Comparison of ENCODE assay signal across 17 cellular contexts in the genomic region with DNA sequence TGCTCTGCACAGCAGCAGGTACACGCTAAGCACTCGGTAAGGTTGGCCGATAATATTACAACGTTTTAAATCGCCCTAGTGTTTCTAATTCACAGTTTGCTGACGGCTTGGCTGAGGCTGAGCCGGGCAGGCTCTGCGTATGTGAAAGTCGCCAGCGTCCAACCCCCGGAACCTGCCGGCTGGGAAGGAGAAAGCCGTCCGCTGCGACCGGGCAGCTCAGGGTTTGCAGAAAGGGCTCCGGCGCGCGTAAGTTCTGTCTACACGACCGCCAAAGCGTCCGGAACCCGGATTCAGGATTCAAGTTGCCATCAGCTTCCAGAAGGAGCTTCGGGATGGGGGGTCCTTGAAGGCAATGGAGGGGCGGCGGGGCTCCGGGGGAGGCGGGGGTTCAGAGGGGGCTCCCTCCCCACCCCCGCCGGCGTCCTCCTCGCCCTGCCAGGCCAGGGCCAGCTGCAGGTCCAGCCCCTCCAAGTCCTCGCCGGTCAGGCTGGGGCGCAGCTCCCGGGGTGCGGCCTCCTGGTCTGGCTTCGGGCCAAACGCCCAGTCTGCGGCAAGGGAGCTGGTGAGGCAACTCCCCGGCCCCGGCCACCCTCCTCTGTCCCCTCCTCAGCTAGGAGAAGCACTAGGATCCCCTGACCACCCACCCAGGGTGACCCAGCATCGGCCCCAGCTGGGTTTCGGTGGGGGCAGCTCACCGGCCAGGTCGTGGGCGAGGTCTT. TPM values are rescaled to one million over a fixed set of nuclear protein-coding genes. Genes with fewer than 3 reads are reported as not detected.
DNase-seq lines count a peak whose midpoint lies in the region; ATAC-seq and TF ChIP-seq lines count a peak whose summit lies in the region.
"Had no signal": no experiment of that assay in that cellular context is flagged by ENCODE, and none has a peak within 500 bp of the region (broad histone marks: within the 10 kb centered on the region; RNA-seq: fewer than 3 reads in every experiment).

No MANE protein-coding gene starts in this region.

- peak overlapping the region; percentile 81 for H3K27ac ChIP-seq in duodenal mucosa (ENCODE audit: low read depth, low read length)
- H3K27ac ChIP-seq: right atrium auricular region had no signal

- H3K4me1 ChIP-seq in duodenal mucosa (ENCODE audit: control insufficient read depth in 1 of 2, insufficient read depth in 2 of 2, low read length in 2 of 2): peaks cover 16 to 24% of the 10 kb centered on the region in 2 donors
- H3K4me1 ChIP-seq: right atrium auricular region had no signal

- DNase-seq in AG20443 (ENCODE audit: low spot score): peak; percentile 57
- DNase-seq in H7: peak; percentile 58
- no peak for DNase-seq in NK-92 (lab: John Stamatoyannopoulos, UW; ENCODE audit: unreplicated experiment)
- no peak for DNase-seq in GM10266 (ENCODE audit: extremely low spot score)
- DNase-seq: activated CD4-positive, alpha-beta T cell treated with anti-CD3 and anti-CD28 coated beads, Interleukin-2, amount 10 ng/mL, durations not matched to agents 7 days and 5 days; activated naive CD4-positive, alpha-beta T cell treated with anti-CD3 and anti-CD28 coated beads, Interleukin-2, amount 50 U/mL, for 16 hours; activated T-cell treated with anti-CD3 and anti-CD28 coated beads for 4 hours; erythroblast; NCI-H2107 had no signal

- no peak for TF ChIP-seq CTCF in GM10266 (IDR thresholded peaks at IDR 0.05; ENCODE audit: control insufficient read depth, insufficient read depth, low read depth, missing control alignments)

- no peaks in the 10 kb centered on the region for H3K36me3 ChIP-seq in H7 (replicated peaks; ENCODE audit: control insufficient read depth, insufficient read depth, low read length)
- H3K36me3 ChIP-seq in duodenal mucosa (ENCODE audit: control insufficient read depth in 1 of 2, insufficient read depth in 2 of 2, low read length in 2 of 2): peaks cover 0 to 7% of the 10 kb centered on the region in 2 donors
- H3K36me3 ChIP-seq: right atrium auricular region had no signal

- H3K27me3 ChIP-seq in H7 (ENCODE audit: control insufficient read depth, insufficient read depth, low read length) (peaks cover 12% of the 10 kb centered on the region; the same call in 1 of the 2 replicates), duodenal mucosa (ENCODE audit: control insufficient read depth in 1 of 2, insufficient read depth in 2 of 2, low read length in 2 of 2) (no peaks in the 10 kb centered on the region)

- H3K4me3 ChIP-seq in H7 (ENCODE audit: insufficient read depth, low read depth, low read length) (no peak overlapping the region), duodenal mucosa (ENCODE audit: low read depth in 1 of 2, low read length in 2 of 2) (peak overlapping the region; percentile 61 to 64)
- H3K4me3 ChIP-seq: right atrium auricular region had no signal

- no peak for ATAC-seq in HG03196 (IDR thresholded peaks at IDR 0.05; ENCODE audit: unreplicated experiment)

- H3K9me3 ChIP-seq in duodenal mucosa (ENCODE audit: control insufficient read depth in 1 of 2, low read length in 2 of 2): no peaks in the 10 kb centered on the region
- H3K9me3 ChIP-seq: right atrium auricular region had no signal

- H3K9ac ChIP-seq in duodenal mucosa (ENCODE audit: low read depth in 1 of 2, low read length in 2 of 2): peak overlapping the region; percentile 62 to 80

RNA-seq across cellular contexts. Expression of a gene that starts 0.6 kb away (rescaled TPM):
- total RNA-seq in H7 (2014; rRNA removed; shearing (Covaris generic)): not detected in 2 replicates
- total RNA-seq: activated CD4-positive, alpha-beta T cell treated with anti-CD3 and anti-CD28 coated beads, Interleukin-2, amount 10 ng/mL, durations not matched to agents 7 days and 5 days; glomerular endothelial cell; lower leg skin; neural crest cell; right atrium auricular region; SK-MEL-5; subcutaneous adipose tissue had no signal

RNA-seq across cellular contexts. Expression of a gene that starts 2.3 kb away (rescaled TPM):
- total RNA-seq in H7 (2014; rRNA removed; shearing (Covaris generic)): 6.0 and 10.9 TPM in 2 replicates
- total RNA-seq: glomerular endothelial cell, neural crest cell, right atrium auricular region, SK-MEL-5, subcutaneous adipose tissue had no signal

RNA-seq across cellular contexts. Expression of a gene that starts 17.8 kb away (rescaled TPM):
- 24.1 and 32.1 TPM in 2 replicates for total RNA-seq in H7 (2014; rRNA removed; shearing (Covaris generic))

RNA-seq across cellular contexts. Expression of a gene that starts 23.4 kb away (rescaled TPM):
- 71.6 and 76.6 TPM in 2 replicates for total RNA-seq in H7 (2014; rRNA removed; shearing (Covaris generic))

RNA-seq across cellular contexts. Expression of a gene that starts 56.3 kb away (rescaled TPM):
- 1.6 TPM in 1 of 2 replicates, not detected in the other for total RNA-seq in H7 (2014; rRNA removed; shearing (Covaris generic))
- total RNA-seq: glomerular endothelial cell, right atrium auricular region, SK-MEL-5 had no signal

Comparison
In these comparisons a context has a peak if more than half of its experiments do, and no peak if none do; other contexts are left out.
1. DNase-seq: peak in AG20443 (single experiment) and H7 (single experiment); none in NK-92 (single experiment) and GM10266 (single experiment).